30 cellular contexts compared by ENCODE assay signal in genomic region chr5:51060953-51061352, GRCh38.
"Had no signal": no experiment of that assay in that cellular context is flagged by ENCODE, and none has a peak within 500 bp of the region (broad histone marks: within the 10 kb centered on the region; RNA-seq: fewer than 3 reads in every experiment).

No MANE protein-coding gene starts in this region.

- FAIRE-seq: small intestine had no signal

- DNase-seq: naive thymus-derived CD8-positive, alpha-beta T cell; nephron progenitor cell; occipital lobe; ovary; posterior cingulate gyrus; psoas muscle; right cardiac atrium; right lobe of liver; sigmoid colon; small intestine; stimulated activated CD4-positive, alpha-beta T cell treated with anti-CD3 and anti-CD28 coated beads, Interleukin-1b, Interleukin-23, amount 100 ng/mL, for 48 hours; stimulated activated CD4-positive, alpha-beta T cell treated with anti-CD3 and anti-CD28 coated beads, Interleukin-4, amount 100 ng/mL, for 1 hour; stimulated activated CD4-positive, alpha-beta T cell treated with anti-CD3 and anti-CD28 coated beads, Interleukin-4, amount 100 ng/mL, for 4 hours; stimulated activated CD8-positive, alpha-beta memory T cell treated with anti-CD3 and anti-CD28 coated beads, Interleukin-4, amount 100 ng/mL, for 48 hours; stimulated activated naive CD4-positive, alpha-beta T cell; stimulated activated naive CD8-positive, alpha-beta T cell treated with anti-CD3 and anti-CD28 coated beads, Interleukin-15, amount 100 ng/mL, for 72 hours; stimulated activated naive CD8-positive, alpha-beta T cell treated with anti-CD3 and anti-CD28 coated beads, Interleukin-15, Interleukin-2, amounts not matched to agents 100 U/mL and 50 U/mL, for 24 hours; substantia nigra; testis; tibial artery; transverse colon; upper lobe of right lung; uterus had no signal

- H3K4me1 Mint-ChIP-seq: naive thymus-derived CD8-positive, alpha-beta T cell; nephron progenitor cell; neural crest cell; stimulated activated memory B cell treated with anti-CD40 and anti-IgM and Interleukin-4, amounts not matched to agents 10 μg/mL and 1 μg/mL and 100 μg/mL, for 72 hours; stimulated activated naive CD8-positive, alpha-beta T cell treated with anti-CD3 and anti-CD28 coated beads, Interleukin-15, amount 100 ng/mL, for 72 hours had no signal

- H3K36me3 Mint-ChIP-seq: stimulated activated memory B cell treated with anti-CD40 and anti-IgM and Interleukin-4, amounts not matched to agents 10 μg/mL and 1 μg/mL and 100 μg/mL, for 72 hours; type B pancreatic cell had no signal

- H3K79me2 ChIP-seq: parathyroid adenoma had no signal

- H3K27ac ChIP-seq: ovary, parathyroid adenoma, psoas muscle, right lobe of liver, sigmoid colon, suprapubic skin, testis, tibial artery, transverse colon, upper lobe of right lung, uterus had no signal

- H3K9ac ChIP-seq: parathyroid adenoma had no signal

- H3K4me3 ChIP-seq: ovary, psoas muscle, right lobe of liver, sigmoid colon, suprapubic skin, testis, tibial artery, transverse colon, upper lobe of right lung, uterus had no signal

- H3K4me1 ChIP-seq: parathyroid adenoma, psoas muscle, right lobe of liver, sigmoid colon, suprapubic skin, testis, tibial artery, transverse colon, upper lobe of right lung, uterus had no signal

- H3K27ac Mint-ChIP-seq: naive thymus-derived CD8-positive, alpha-beta T cell; natural killer cell treated with Interleukin-12 subunit alpha and Interleukin-12 subunit beta and Interleukin-15 and Interleukin-18, amount 100 ng/mL, for 72 hours; nephron progenitor cell; progenitor cell of endocrine pancreas; stimulated activated memory B cell treated with anti-CD40 and anti-IgM and Interleukin-4, amounts not matched to agents 10 μg/mL and 1 μg/mL and 100 μg/mL, for 72 hours; stimulated activated naive CD8-positive, alpha-beta T cell treated with anti-CD3 and anti-CD28 coated beads, Interleukin-15, amount 100 ng/mL, for 72 hours; type B pancreatic cell had no signal

- H2AFZ ChIP-seq: parathyroid adenoma had no signal

- ATAC-seq: naive thymus-derived CD8-positive, alpha-beta T cell; natural killer cell treated with Interleukin-12 subunit alpha and Interleukin-12 subunit beta and Interleukin-15 and Interleukin-18, amount 100 ng/mL, for 72 hours; psoas muscle; right cardiac atrium; right lobe of liver; stimulated activated memory B cell treated with anti-CD40 and anti-IgM and Interleukin-4, amounts not matched to agents 10 μg/mL and 1 μg/mL and 100 μg/mL, for 72 hours; stimulated activated naive CD8-positive, alpha-beta T cell treated with anti-CD3 and anti-CD28 coated beads, Interleukin-15, amount 100 ng/mL, for 72 hours; stimulated activated naive CD8-positive, alpha-beta T cell treated with anti-CD3 and anti-CD28 coated beads, Interleukin-15, Interleukin-2, amounts not matched to agents 100 U/mL and 50 U/mL, for 24 hours; upper lobe of right lung had no signal

- H3K27me3 Mint-ChIP-seq: naive thymus-derived CD8-positive, alpha-beta T cell; natural killer cell treated with Interleukin-12 subunit alpha and Interleukin-12 subunit beta and Interleukin-15 and Interleukin-18, amount 100 ng/mL, for 72 hours; progenitor cell of endocrine pancreas; stimulated activated memory B cell treated with anti-CD40 and anti-IgM and Interleukin-4, amounts not matched to agents 10 μg/mL and 1 μg/mL and 100 μg/mL, for 72 hours; stimulated activated naive CD8-positive, alpha-beta T cell treated with anti-CD3 and anti-CD28 coated beads, Interleukin-15, amount 100 ng/mL, for 72 hours; type B pancreatic cell had no signal

- H3K27me3 ChIP-seq: ovary, right lobe of liver, sigmoid colon, suprapubic skin, testis, tibial artery, transverse colon, upper lobe of right lung had no signal

- H3K4me3 Mint-ChIP-seq: naive thymus-derived CD8-positive, alpha-beta T cell; natural killer cell treated with Interleukin-12 subunit alpha and Interleukin-12 subunit beta and Interleukin-15 and Interleukin-18, amount 100 ng/mL, for 72 hours; nephron progenitor cell; neural crest cell; stimulated activated memory B cell treated with anti-CD40 and anti-IgM and Interleukin-4, amounts not matched to agents 10 μg/mL and 1 μg/mL and 100 μg/mL, for 72 hours; stimulated activated naive CD8-positive, alpha-beta T cell treated with anti-CD3 and anti-CD28 coated beads, Interleukin-15, amount 100 ng/mL, for 72 hours; type B pancreatic cell had no signal

- H3K9me3 ChIP-seq: ovary, right lobe of liver, testis, transverse colon, uterus had no signal

- H3K36me3 ChIP-seq: ovary, right lobe of liver, sigmoid colon, suprapubic skin, tibial artery, transverse colon, upper lobe of right lung, uterus had no signal
